In genomic region chr16:83116274-83116892, GRCh38 we compare ENCODE assay signal across 25 cellular contexts.
DNase-seq lines count a peak whose midpoint lies in the region; FAIRE-seq and TF ChIP-seq lines count a peak whose summit lies in the region.
"Had no signal": no experiment of that assay in that cellular context is flagged by ENCODE, and none has a peak within 500 bp of the region (broad histone marks: within the 10 kb centered on the region; RNA-seq: fewer than 3 reads in every experiment).

No MANE protein-coding gene starts in this region.

- H2BK120ac ChIP-seq in mesenchymal stem cell (ENCODE audit: low read depth, low read length) = no peak overlapping the region

- no peaks in the 10 kb centered on the region for H3K9me3 ChIP-seq in mesenchymal stem cell (ENCODE audit: control insufficient read depth, low read length)
- H3K9me3 ChIP-seq: MG63, thyroid gland had no signal

- peak; percentile 50 for DNase-seq in EH (ENCODE audit: low read depth)
- peak; percentile 89 for DNase-seq in MV-4-11 (lab: John Stamatoyannopoulos, UW)
- DNase-seq in bronchial epithelial cell (ENCODE audit: low read depth) = no peak
- peak; percentile 15 for DNase-seq in mesenchymal stem cell
- no peak for DNase-seq in activated naive CD4-positive, alpha-beta T cell treated with anti-CD3 and anti-CD28 coated beads, Interleukin-2, amount 10 ng/mL, durations not matched to agents 7 days and 5 days
- no peak for DNase-seq in activated naive CD4-positive, alpha-beta T cell treated with anti-CD3 and anti-CD28 coated beads for 36 hours
- no peak for DNase-seq in kidney glomerular epithelial cell (lab: John Stamatoyannopoulos, UW)
- DNase-seq in AML-193 (lab: John Stamatoyannopoulos, UW) = no peak
- DNase-seq: effector CD8-positive, alpha-beta T cell; GOT3; left cardiac atrium; mesendoderm; MG63; NCI-H1694; NCI-H82; occipital lobe; PC-9; stimulated activated CD4-positive, alpha-beta T cell treated with anti-CD3 and anti-CD28 coated beads, Interleukin-4, amount 100 ng/mL, for 24 hours; stimulated activated naive CD8-positive, alpha-beta T cell treated with anti-CD3 and anti-CD28 coated beads, Interleukin-15, Interleukin-2, amounts not matched to agents 100 U/mL and 50 U/mL, for 24 hours; thyroid gland had no signal

- H3K36me3 Mint-ChIP-seq in activated naive CD4-positive, alpha-beta T cell treated with anti-CD3 and anti-CD28 coated beads, Interleukin-2, amount 10 ng/mL, durations not matched to agents 7 days and 5 days = no peaks in the 10 kb centered on the region
- H3K36me3 Mint-ChIP-seq in activated naive CD4-positive, alpha-beta T cell treated with anti-CD3 and anti-CD28 coated beads for 36 hours (ENCODE audit: low read depth) = no peaks in the 10 kb centered on the region
- H3K36me3 Mint-ChIP-seq: activated naive CD8-positive, alpha-beta T cell had no signal

- H3K27me3 ChIP-seq in bronchial epithelial cell (ENCODE audit: control insufficient read depth, insufficient read depth, low read length) = no peaks in the 10 kb centered on the region
- H3K27me3 ChIP-seq in mesenchymal stem cell (ENCODE audit: control insufficient read depth in 1 of 2, insufficient read depth in 1 of 2, low read length in 2 of 2) = peaks cover 0 to 3% of the 10 kb centered on the region in 2 experiments
- H3K27me3 ChIP-seq: MG63, thyroid gland had no signal

- no peak overlapping the region for H3K27ac Mint-ChIP-seq in activated naive CD4-positive, alpha-beta T cell treated with anti-CD3 and anti-CD28 coated beads, Interleukin-2, amount 10 ng/mL, durations not matched to agents 7 days and 5 days
- no peak overlapping the region for H3K27ac Mint-ChIP-seq in activated naive CD4-positive, alpha-beta T cell treated with anti-CD3 and anti-CD28 coated beads for 36 hours
- H3K27ac Mint-ChIP-seq: activated CD4-positive, alpha-beta T cell treated with anti-CD3 and anti-CD28 coated beads, Interleukin-2, amount 10 ng/mL, durations not matched to agents 24 days and 14 days; activated naive CD8-positive, alpha-beta T cell; activated T-helper 1 cell treated with anti-CD3 and anti-CD28 coated beads, Interleukin-12 subunit alpha, Interleukin-12 subunit beta, Interleukin-2, Interleukin-4 antibody, amounts not matched to agents 30 ng/mL and 10 ng/mL and 1 ng/mL, durations not matched to agents 14 hours and 24 hours and 36 hours; T-helper 1 cell treated with Interleukin-12 subunit alpha and Interleukin-12 subunit beta and Interleukin-4 antibody, amounts not matched to agents 30 μg/mL and 1 μg/mL, for 36 hours had no signal

- H3K4me1 ChIP-seq in mesenchymal stem cell (ENCODE audit: control insufficient read depth, insufficient read depth, low read depth, low read length) = no peaks in the 10 kb centered on the region
- H3K4me1 ChIP-seq: thyroid gland had no signal

- no peak overlapping the region for H3K27ac ChIP-seq in mesenchymal stem cell (ENCODE audit: low read length, poor library complexity, severe bottlenecking)
- H3K27ac ChIP-seq: PC-9, thyroid gland had no signal

- H2BK15ac ChIP-seq in mesenchymal stem cell (ENCODE audit: low read depth, poor library complexity, severe bottlenecking) = no peak overlapping the region

- no peaks in the 10 kb centered on the region for H3K9me3 Mint-ChIP-seq in activated naive CD4-positive, alpha-beta T cell treated with anti-CD3 and anti-CD28 coated beads, Interleukin-2, amount 10 ng/mL, durations not matched to agents 7 days and 5 days
- H3K9me3 Mint-ChIP-seq in activated naive CD4-positive, alpha-beta T cell treated with anti-CD3 and anti-CD28 coated beads for 36 hours = no peaks in the 10 kb centered on the region
- H3K9me3 Mint-ChIP-seq: activated CD4-positive, alpha-beta T cell treated with anti-CD3 and anti-CD28 coated beads, Interleukin-2, amount 10 ng/mL, durations not matched to agents 24 days and 14 days; activated T-helper 1 cell treated with anti-CD3 and anti-CD28 coated beads, Interleukin-12 subunit alpha, Interleukin-12 subunit beta, Interleukin-2, Interleukin-4 antibody, amounts not matched to agents 30 ng/mL and 10 ng/mL and 1 ng/mL, durations not matched to agents 14 hours and 24 hours and 36 hours; T-helper 1 cell treated with Interleukin-12 subunit alpha and Interleukin-12 subunit beta and Interleukin-4 antibody, amounts not matched to agents 30 μg/mL and 1 μg/mL, for 36 hours had no signal

- H4K91ac ChIP-seq in mesenchymal stem cell (ENCODE audit: low read length) = no peak overlapping the region

- peaks cover 4% of the 10 kb centered on the region for H3K27me3 Mint-ChIP-seq in activated naive CD4-positive, alpha-beta T cell treated with anti-CD3 and anti-CD28 coated beads, Interleukin-2, amount 10 ng/mL, durations not matched to agents 7 days and 5 days
- peaks cover under 1% of the 10 kb centered on the region for H3K27me3 Mint-ChIP-seq in activated naive CD4-positive, alpha-beta T cell treated with anti-CD3 and anti-CD28 coated beads for 36 hours (ENCODE audit: low read depth)
- H3K27me3 Mint-ChIP-seq: activated CD4-positive, alpha-beta T cell treated with anti-CD3 and anti-CD28 coated beads, Interleukin-2, amount 10 ng/mL, durations not matched to agents 24 days and 14 days; activated naive CD8-positive, alpha-beta T cell had no signal

- CTCF ChIA-PET in activated naive CD4-positive, alpha-beta T cell treated with anti-CD3 and anti-CD28 coated beads, Interleukin-2, amount 10 ng/mL, durations not matched to agents 7 days and 5 days (lab: Charles Lee) = no interaction called here
- CTCF ChIA-PET in activated naive CD4-positive, alpha-beta T cell treated with anti-CD3 and anti-CD28 coated beads for 36 hours (lab: Charles Lee) = no interaction called here

- intact Hi-C loops in activated naive CD4-positive, alpha-beta T cell treated with anti-CD3 and anti-CD28 coated beads for 36 hours (cut with micrococcal nuclease) = no loop called here

- H3K14ac ChIP-seq in mesenchymal stem cell (ENCODE audit: low read length in 2 of 2) = no peak overlapping the region

- no peak overlapping the region for H3K4ac ChIP-seq in mesenchymal stem cell (ENCODE audit: low read depth in 1 of 2, low read length in 2 of 2)

- no peak overlapping the region for H2AFZ ChIP-seq in mesenchymal stem cell (ENCODE audit: low read depth, low read length)
- H2AFZ ChIP-seq: PC-9 had no signal

- WGBS in mesenchymal stem cell = 91% methylated on average over 8 of the region's 8 CpGs

- no peak overlapping the region for H3K4me3 Mint-ChIP-seq in activated naive CD4-positive, alpha-beta T cell treated with anti-CD3 and anti-CD28 coated beads, Interleukin-2, amount 10 ng/mL, durations not matched to agents 7 days and 5 days
- no peak overlapping the region for H3K4me3 Mint-ChIP-seq in activated naive CD4-positive, alpha-beta T cell treated with anti-CD3 and anti-CD28 coated beads for 36 hours
- H3K4me3 Mint-ChIP-seq: activated CD4-positive, alpha-beta T cell treated with anti-CD3 and anti-CD28 coated beads, Interleukin-2, amount 10 ng/mL, durations not matched to agents 24 days and 14 days; activated naive CD8-positive, alpha-beta T cell; activated T-helper 1 cell treated with anti-CD3 and anti-CD28 coated beads, Interleukin-12 subunit alpha, Interleukin-12 subunit beta, Interleukin-2, Interleukin-4 antibody, amounts not matched to agents 30 ng/mL and 10 ng/mL and 1 ng/mL, durations not matched to agents 14 hours and 24 hours and 36 hours; T-helper 1 cell treated with Interleukin-12 subunit alpha and Interleukin-12 subunit beta and Interleukin-4 antibody, amounts not matched to agents 30 μg/mL and 1 μg/mL, for 36 hours had no signal

- H3K36me3 ChIP-seq in bronchial epithelial cell (ENCODE audit: control insufficient read depth, insufficient read depth, low read length) = no peaks in the 10 kb centered on the region
- no peaks in the 10 kb centered on the region for H3K36me3 ChIP-seq in mesenchymal stem cell (ENCODE audit: control insufficient read depth in 1 of 2, insufficient read depth in 2 of 2, low read depth in 1 of 2, low read length in 2 of 2)
- H3K36me3 ChIP-seq: MG63, thyroid gland had no signal

- no peak overlapping the region for H4K8ac ChIP-seq in mesenchymal stem cell (ENCODE audit: low read length)

- H3K79me1 ChIP-seq in mesenchymal stem cell (replicated peaks; ENCODE audit: low read length, poor library complexity, severe bottlenecking) = peaks cover 4% of the 10 kb centered on the region

- peak overlapping the region in 1 of 2 experiments; percentile 19 for H3K23ac ChIP-seq in mesenchymal stem cell (ENCODE audit: low read length in 2 of 2)

- no peak overlapping the region for H2AK5ac ChIP-seq in mesenchymal stem cell (ENCODE audit: low read length, severe bottlenecking)

- peak; percentile 97 for FAIRE-seq in bronchial epithelial cell (lab: Jason Lieb, UNC)
- FAIRE-seq: GM12892 had no signal

- no peak overlapping the region for H2BK12ac ChIP-seq in mesenchymal stem cell (ENCODE audit: low read length in 2 of 2)

- H2BK5ac ChIP-seq in mesenchymal stem cell (ENCODE audit: low read depth, low read length, poor library complexity, severe bottlenecking) = no peak overlapping the region

- TF ChIP-seq CTCF in bronchial epithelial cell (IDR thresholded peaks at IDR 0.05; ENCODE audit: insufficient read depth, low read length, severe bottlenecking) = no peak

- H3K18ac ChIP-seq in mesenchymal stem cell (ENCODE audit: low read depth in 1 of 2, low read length in 2 of 2) = no peak overlapping the region

- no peaks in the 10 kb centered on the region for H3K4me1 Mint-ChIP-seq in activated naive CD4-positive, alpha-beta T cell treated with anti-CD3 and anti-CD28 coated beads, Interleukin-2, amount 10 ng/mL, durations not matched to agents 7 days and 5 days
- H3K4me1 Mint-ChIP-seq in activated naive CD4-positive, alpha-beta T cell treated with anti-CD3 and anti-CD28 coated beads for 36 hours (ENCODE audit: low read depth) = no peaks in the 10 kb centered on the region
- H3K4me1 Mint-ChIP-seq: activated CD4-positive, alpha-beta T cell treated with anti-CD3 and anti-CD28 coated beads, Interleukin-2, amount 10 ng/mL, durations not matched to agents 24 days and 14 days had no signal

- no peak overlapping the region for H3K4me2 ChIP-seq in mesenchymal stem cell (ENCODE audit: low read length, poor library complexity, severe bottlenecking)
- H3K4me2 ChIP-seq: PC-9 had no signal

- H3K9ac ChIP-seq in mesenchymal stem cell (ENCODE audit: low read length) = no peak overlapping the region

- H3K4me3 ChIP-seq in bronchial epithelial cell (ENCODE audit: low read depth, low read length) (no peak overlapping the region), mesenchymal stem cell (ENCODE audit: insufficient read depth in 1 of 2, low read depth in 1 of 2, low read length in 2 of 2) (no peak overlapping the region)
- H3K4me3 ChIP-seq: MG63, PC-9, thyroid gland had no signal

Comparison
In these comparisons a context has a peak if more than half of its experiments do, and no peak if none do; other contexts are left out.
1. DNase-seq: peak in EH (single experiment), MV-4-11 (single experiment) and mesenchymal stem cell (single experiment); none in bronchial epithelial cell (single experiment), activated naive CD4-positive, alpha-beta T cell treated with anti-CD3 and anti-CD28 coated beads, Interleukin-2, amount 10 ng/mL, durations not matched to agents 7 days and 5 days (single experiment), activated naive CD4-positive, alpha-beta T cell treated with anti-CD3 and anti-CD28 coated beads for 36 hours (single experiment), kidney glomerular epithelial cell (single experiment) and AML-193 (0 of 2).